8 cellular contexts compared by ENCODE assay signal in the genomic region with DNA sequence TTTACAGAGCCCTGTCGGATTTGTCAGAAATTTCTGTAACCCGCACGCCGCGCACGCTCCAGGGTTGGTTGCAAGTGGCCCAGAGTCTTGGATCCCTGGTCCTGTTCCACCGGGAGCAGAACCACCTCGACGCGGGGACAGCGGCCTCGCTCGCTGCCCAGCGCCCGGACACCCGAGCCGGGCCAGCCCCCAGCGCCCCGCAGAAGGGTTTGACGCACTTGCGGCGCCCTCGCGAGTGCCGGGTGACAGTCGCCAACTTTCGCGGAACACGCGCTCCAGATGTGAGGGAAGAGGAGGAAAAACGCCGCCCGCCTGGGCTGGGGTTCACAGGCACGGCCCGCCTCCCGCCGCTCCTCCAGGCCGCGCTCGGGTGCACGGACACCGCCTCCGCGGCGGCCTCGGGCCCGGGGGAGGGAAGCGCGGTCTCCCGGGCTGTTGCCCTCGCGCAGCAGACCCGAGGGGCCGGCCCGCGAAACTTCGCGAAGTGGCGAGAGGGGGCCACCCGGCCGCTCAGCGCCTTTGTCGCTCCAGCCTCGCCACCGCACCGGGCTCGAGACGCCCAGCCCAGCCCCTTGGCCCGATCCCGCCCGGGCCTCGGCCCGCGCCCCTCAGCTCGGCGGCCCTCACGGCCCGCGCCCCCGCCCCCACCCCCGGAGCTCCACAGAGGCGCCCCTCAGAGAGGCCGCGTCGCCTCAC. TPM values are rescaled to one million over a fixed set of nuclear protein-coding genes. Genes with fewer than 3 reads are reported as not detected.
DNase-seq lines count a peak whose midpoint lies in the region; ATAC-seq lines count a peak whose summit lies in the region.

No MANE protein-coding gene starts in this region.

- intact Hi-C loops in left ventricle myocardium superior (cut with micrococcal nuclease) = no loop called here

- H3K9me3 Mint-ChIP-seq in activated naive CD8-positive, alpha-beta T cell treated with anti-CD3 and anti-CD28 coated beads, Interleukin-2, amount 50 U/mL, for 24 hours = no peaks in the 10 kb centered on the region

- DNase-seq in NCI-H2171 (lab: John Stamatoyannopoulos, UW) = peak; percentile 3
- no peak for DNase-seq in NCI-H2171 treated with DMSO at 0.1 percent for 48 hours (lab: John Stamatoyannopoulos, UW)
- peak; percentile 36 for DNase-seq in OCI-M1 (lab: John Stamatoyannopoulos, UW)
- DNase-seq in activated naive CD8-positive, alpha-beta T cell treated with anti-CD3 and anti-CD28 coated beads, Interleukin-2, amount 50 U/mL, for 24 hours = peak; percentile 45
- DNase-seq in left ventricle myocardium superior = peak; percentile 75
- peak; percentile 21 for DNase-seq in pons (ENCODE audit: low spot score)
- no peak for DNase-seq in central memory CD4-positive, alpha-beta T cell

- peaks cover 43% of the 10 kb centered on the region for H3K4me1 Mint-ChIP-seq in activated naive CD8-positive, alpha-beta T cell treated with anti-CD3 and anti-CD28 coated beads, Interleukin-2, amount 50 U/mL, for 24 hours

- peak overlapping the region; percentile 84 for H3K4me3 Mint-ChIP-seq in activated naive CD8-positive, alpha-beta T cell treated with anti-CD3 and anti-CD28 coated beads, Interleukin-2, amount 50 U/mL, for 24 hours

- peaks cover 23% of the 10 kb centered on the region for H3K36me3 Mint-ChIP-seq in activated naive CD8-positive, alpha-beta T cell treated with anti-CD3 and anti-CD28 coated beads, Interleukin-2, amount 50 U/mL, for 24 hours (ENCODE audit: low read depth)

- ATAC-seq in HG02759 (IDR thresholded peaks at IDR 0.05; ENCODE audit: unreplicated experiment) (peak; percentile 51), left ventricle myocardium superior (peak; percentile 84)
- peak; percentile 31 for ATAC-seq in activated naive CD8-positive, alpha-beta T cell treated with anti-CD3 and anti-CD28 coated beads, Interleukin-2, amount 50 U/mL, for 24 hours

- H3K27ac Mint-ChIP-seq in activated naive CD8-positive, alpha-beta T cell treated with anti-CD3 and anti-CD28 coated beads, Interleukin-2, amount 50 U/mL, for 24 hours = peak overlapping the region; percentile 84

- no peaks in the 10 kb centered on the region for H3K27me3 Mint-ChIP-seq in activated naive CD8-positive, alpha-beta T cell treated with anti-CD3 and anti-CD28 coated beads, Interleukin-2, amount 50 U/mL, for 24 hours

RNA-seq across cellular contexts. Expression of a gene that starts 0.5 kb away (rescaled TPM):
- 24.5 TPM for total RNA-seq in left ventricle myocardium superior

Comparison
In these comparisons a context has a peak if more than half of its experiments do, and no peak if none do; other contexts are left out.
1. DNase-seq: peak in NCI-H2171 (single experiment), OCI-M1 (single experiment), activated naive CD8-positive, alpha-beta T cell treated with anti-CD3 and anti-CD28 coated beads, Interleukin-2, amount 50 U/mL, for 24 hours (single experiment), left ventricle myocardium superior (single experiment) and pons (single experiment); none in NCI-H2171 treated with DMSO at 0.1 percent for 48 hours (single experiment) and central memory CD4-positive, alpha-beta T cell (single experiment).
2. ATAC-seq: peak in every context shown above with its lines; median percentile 84 in left ventricle myocardium superior; 51 in HG02759; 31 in activated naive CD8-positive, alpha-beta T cell treated with anti-CD3 and anti-CD28 coated beads, Interleukin-2, amount 50 U/mL, for 24 hours.